10 cellular contexts compared by ENCODE assay signal in genomic region chr6:36625161-36625919, GRCh38. TPM values are rescaled to one million over a fixed set of nuclear protein-coding genes. Genes with fewer than 3 reads are reported as not detected.
DNase-seq lines count a peak whose midpoint lies in the region; ATAC-seq and TF ChIP-seq lines count a peak whose summit lies in the region.
"Had no signal": no experiment of that assay in that cellular context is flagged by ENCODE, and none has a peak within 500 bp of the region (broad histone marks: within the 10 kb centered on the region; RNA-seq: fewer than 3 reads in every experiment).

No MANE protein-coding gene starts in this region.

- H3K36me3 ChIP-seq in psoas muscle (ENCODE audit: insufficient read depth in 1 of 2, low read depth in 1 of 2) = no peaks in the 10 kb centered on the region

- 36 to 51% (median 36%) methylated on average over 5 of the region's 5 CpGs for WGBS in psoas muscle, 3 donors

- no peaks in the 10 kb centered on the region for H3K36me3 Mint-ChIP-seq in dendritic cell treated with granulocyte-macrophage colony-stimulating factor and Interleukin-4, amounts not matched to agents 40 ng/mL and 50 ng/mL, for 4 days (ENCODE audit: low read depth)
- H3K36me3 Mint-ChIP-seq: mesothelial cell of epicardium had no signal

- H3K27ac ChIP-seq in psoas muscle = peak overlapping the region; percentile 11

- TF ChIP-seq CTCF in psoas muscle (IDR thresholded peaks at IDR 0.05) = no peak

- no peaks in the 10 kb centered on the region for H3K27me3 ChIP-seq in psoas muscle (ENCODE audit: insufficient read depth in 3 of 3, low read length in 2 of 3)

- H3K4me3 ChIP-seq in psoas muscle = no peak overlapping the region

- no peak overlapping the region for H3K4me3 Mint-ChIP-seq in dendritic cell treated with granulocyte-macrophage colony-stimulating factor and Interleukin-4, amounts not matched to agents 40 ng/mL and 50 ng/mL, for 4 days
- H3K4me3 Mint-ChIP-seq: mesothelial cell of epicardium had no signal

- H3K9me3 Mint-ChIP-seq in dendritic cell treated with granulocyte-macrophage colony-stimulating factor and Interleukin-4, amounts not matched to agents 40 ng/mL and 50 ng/mL, for 4 days = no peaks in the 10 kb centered on the region
- H3K9me3 Mint-ChIP-seq: mesothelial cell of epicardium had no signal

- intact Hi-C loops in dendritic cell treated with granulocyte-macrophage colony-stimulating factor and Interleukin-4, amounts not matched to agents 40 ng/mL and 50 ng/mL, for 4 days (cut with micrococcal nuclease) = no loop called here
- intact Hi-C loops in psoas muscle (cut with DNase I) = loop anchor here in 1 of 2 donors (2.0 kb wide), 1 partner anchor 53 kb away; the partner anchor contains the start of gene CDKN1A

- peaks cover 16% of the 10 kb centered on the region for H3K4me1 ChIP-seq in psoas muscle

- ATAC-seq in psoas muscle (peak in 1 of 4 donors; percentile 2), GM18520 (IDR thresholded peaks at IDR 0.05; ENCODE audit: unreplicated experiment) (no peak)

- H3K4me1 Mint-ChIP-seq in dendritic cell treated with granulocyte-macrophage colony-stimulating factor and Interleukin-4, amounts not matched to agents 40 ng/mL and 50 ng/mL, for 4 days (ENCODE audit: low read depth) = peaks cover 95% of the 10 kb centered on the region

- no peaks in the 10 kb centered on the region for H3K9me3 ChIP-seq in psoas muscle

- DNase-seq in DMS 273 (lab: John Stamatoyannopoulos, UW; ENCODE audit: unreplicated experiment) = peak; percentile 98
- peak; percentile 18 for DNase-seq in NCI-H2081 treated with DMSO at 0.1 percent for 48 hours (lab: John Stamatoyannopoulos, UW)
- DNase-seq in psoas muscle = no peak
- no peak for DNase-seq in NK-92 (lab: John Stamatoyannopoulos, UW; ENCODE audit: unreplicated experiment)
- DNase-seq in HPDE6-E6E7 (ENCODE audit: extremely low spot score) = no peak
- DNase-seq in NCI-H226 = no peak
- DNase-seq: cortex of kidney had no signal

- peak overlapping the region; percentile 0 for H3K27ac Mint-ChIP-seq in dendritic cell treated with granulocyte-macrophage colony-stimulating factor and Interleukin-4, amounts not matched to agents 40 ng/mL and 50 ng/mL, for 4 days
- H3K27ac Mint-ChIP-seq: mesothelial cell of epicardium had no signal

- peaks cover 4% of the 10 kb centered on the region for H3K27me3 Mint-ChIP-seq in dendritic cell treated with granulocyte-macrophage colony-stimulating factor and Interleukin-4, amounts not matched to agents 40 ng/mL and 50 ng/mL, for 4 days

RNA-seq across cellular contexts. Expression of gene SRSF3, which starts 31.2 kb away (rescaled TPM):
- 100 to 1,000 TPM in 2 of 4 donors, 10 to 100 TPM in 2; 64.6 to 182 (median 125) TPM for total RNA-seq in psoas muscle
- 100 to 1,000 TPM; 109 to 267 (median 176) TPM for polyA plus RNA-seq in psoas muscle

RNA-seq across cellular contexts. Expression of gene CDKN1A, which starts 53.2 kb away (rescaled TPM):
- 100 to 1,000 TPM in 3 of 4 donors, 10 to 100 TPM in 1; 39.2 to 666 (median 157) TPM for total RNA-seq in psoas muscle
- 100 to 1,000 TPM; 130 to 415 (median 273) TPM for polyA plus RNA-seq in psoas muscle

Comparison
In these comparisons a context has a peak if more than half of its experiments do, and no peak if none do; other contexts are left out.
1. DNase-seq: peak in DMS 273 (single experiment) and NCI-H2081 treated with DMSO at 0.1 percent for 48 hours (single experiment); none in psoas muscle (0 of 2), NK-92 (single experiment), HPDE6-E6E7 (single experiment) and NCI-H226 (single experiment).